8 cellular contexts compared by ENCODE assay signal in the genomic region with DNA sequence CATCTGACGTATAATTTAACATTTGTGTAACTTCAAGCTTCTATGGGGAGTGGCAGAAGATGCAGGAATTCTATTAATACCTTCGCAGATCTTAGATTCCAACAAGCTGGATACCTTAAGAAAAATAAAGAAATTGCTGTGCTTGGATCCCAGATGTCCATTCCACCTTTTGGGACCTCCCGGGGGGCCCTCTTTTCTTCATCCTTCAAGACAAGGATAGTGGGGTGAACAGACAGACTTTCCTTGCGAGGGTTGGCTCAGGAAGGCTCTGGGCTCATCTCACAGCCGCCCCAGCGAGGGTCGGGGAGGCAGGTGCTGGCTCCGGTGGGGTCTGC. TPM values are rescaled to one million over a fixed set of nuclear protein-coding genes. Genes with fewer than 3 reads are reported as not detected.
A peak's percentile ranks its signal among the peaks of the same experiment; 100 is the strongest.
DNase-seq lines count a peak whose midpoint lies in the region; ATAC-seq and TF ChIP-seq lines count a peak whose summit lies in the region.

No MANE protein-coding gene starts in this region.

- H3K27me3 Mint-ChIP-seq in H9 (ENCODE audit: low read depth) (peaks cover 19% of the 10 kb centered on the region), WTC11 (ENCODE audit: low read depth) (peaks cover 28% of the 10 kb centered on the region)

- CTCF ChIA-PET in WTC11 (lab: Charles Lee) = interaction anchor here (0.6 to 2.5 kb wide), 10 partner anchors 11 to 117 kb away, joined by 3 to 12 read pairs (median 3); no protein-coding TSS in a partner anchor

- no peak overlapping the region for H4K91ac ChIP-seq in H9 (ENCODE audit: insufficient read length, low read depth, low read length)

- H2BK120ac ChIP-seq in H9 (ENCODE audit: low read depth, low read length, poor library complexity, severe bottlenecking) = no peak overlapping the region

- no peak overlapping the region for H2AFZ ChIP-seq in H9 (ENCODE audit: low read length)

- H3K4me1 Mint-ChIP-seq in H9 (peaks cover 25 to 43% of the 10 kb centered on the region in 2 experiments), WTC11 (peaks cover 34% of the 10 kb centered on the region)

- no peak overlapping the region for H2BK12ac ChIP-seq in H9 (ENCODE audit: insufficient read length, low read depth, low read length)

- H3K27ac ChIP-seq in H9 (ENCODE audit: insufficient read length, low read depth, low read length) (no peak overlapping the region), skeletal muscle tissue (ENCODE audit: low read depth, low read length) (no peak overlapping the region)

- H3K36me3 Mint-ChIP-seq in H9 (ENCODE audit: insufficient read depth in 1 of 3, low read depth in 3 of 3) = peaks cover 0 to 6% (median 3%) of the 10 kb centered on the region in 3 experiments; a peak in 2 of 7 replicates
- no peaks in the 10 kb centered on the region for H3K36me3 Mint-ChIP-seq in WTC11

- H3K9me3 ChIP-seq in H9 (ENCODE audit: control insufficient read depth, low read depth, low read length) (no peaks in the 10 kb centered on the region), skeletal muscle tissue (ENCODE audit: control insufficient read depth in 3 of 3, low read length in 3 of 3) (no peaks in the 10 kb centered on the region)

- POLR2A ChIA-PET in WTC11 (lab: Charles Lee) = no interaction called here

- no peaks in the 10 kb centered on the region for H3K27me3 ChIP-seq in H9 (ENCODE audit: insufficient read depth, low read length)
- no peaks in the 10 kb centered on the region for H3K27me3 ChIP-seq in skeletal muscle tissue (ENCODE audit: control insufficient read depth in 3 of 3, insufficient read depth in 3 of 3, low read length in 3 of 3)

- no peak overlapping the region for H4K5ac ChIP-seq in H9 (ENCODE audit: insufficient read length, low read depth, low read length)

- peak overlapping the region; percentile 66 to 80 for H3K4me3 Mint-ChIP-seq in H9
- H3K4me3 Mint-ChIP-seq in WTC11 = peak overlapping the region; percentile 66

- no peak overlapping the region for H3T11ph ChIP-seq in H9 (ENCODE audit: low read length)

- no peak overlapping the region for H3K18ac ChIP-seq in H9 (ENCODE audit: insufficient read length, low read depth, low read length)

- H3K9ac ChIP-seq in H9 (ENCODE audit: extremely low read depth, insufficient read length, low read length) = no peak overlapping the region
- H3K9ac ChIP-seq in skeletal muscle tissue (ENCODE audit: low read depth in 1 of 3, low read length in 3 of 3) = peak overlapping the region; percentile 45 to 82 (median 47)

- no peak overlapping the region for H2BK15ac ChIP-seq in H9 (ENCODE audit: low read depth, low read length)

- no peaks in the 10 kb centered on the region for H4K20me1 ChIP-seq in H9 (ENCODE audit: control insufficient read depth, insufficient read depth, insufficient read length)

- no peak overlapping the region for H3K4ac ChIP-seq in H9 (ENCODE audit: low read depth, low read length)

- no peak overlapping the region for H2BK5ac ChIP-seq in H9 (ENCODE audit: insufficient read length, low read length)

- H3K9me3 Mint-ChIP-seq in H9 = no peaks in the 10 kb centered on the region; a peak in 1 of 5 replicates
- no peaks in the 10 kb centered on the region for H3K9me3 Mint-ChIP-seq in WTC11

- no peak for DNase-seq in H9
- DNase-seq in WTC11 (ENCODE audit: low spot score) = no peak
- no peak for DNase-seq in fibroblast of pulmonary artery (ENCODE audit: low read depth)
- DNase-seq in NK-92 (lab: John Stamatoyannopoulos, UW; ENCODE audit: unreplicated experiment) = no peak

- no peaks in the 10 kb centered on the region for H3K79me1 ChIP-seq in H9 (ENCODE audit: insufficient read depth, low read depth, low read length, poor library complexity, severe bottlenecking)

- no peak overlapping the region for H4K8ac ChIP-seq in H9 (replicated peaks; ENCODE audit: insufficient read length, low read depth, low read length)

- H2AK5ac ChIP-seq in H9 (ENCODE audit: insufficient read length, low read length) = no peak overlapping the region

- H3K14ac ChIP-seq in H9 (ENCODE audit: insufficient read depth, low read length) = no peak overlapping the region

- no peak overlapping the region for H3K56ac ChIP-seq in H9 (ENCODE audit: insufficient read length, low read depth, low read length)

- TF ChIP-seq CTCF in H9 (conservative IDR thresholded peaks at IDR 0.05) = no peak
- no peak for TF ChIP-seq CTCF in WTC11 (IDR thresholded peaks at IDR 0.05)
- TF ChIP-seq CTCF in fibroblast of pulmonary artery (IDR thresholded peaks at IDR 0.05; ENCODE audit: low read length, missing control alignments) = no peak

- no peak overlapping the region for H3K23ac ChIP-seq in H9 (ENCODE audit: insufficient read length, low read depth, low read length)

- no CpG with 5 or more reads among the region's 8 CpGs for WGBS in H9 (ENCODE audit: extremely low coverage, insufficient read length, low lambda C conversion rate)

- H3K23me2 ChIP-seq in H9 (ENCODE audit: insufficient read length, low read depth, low read length, poor library complexity, severe bottlenecking) = peaks cover 10% of the 10 kb centered on the region

- H2BK20ac ChIP-seq in H9 (ENCODE audit: low read depth, low read length, poor library complexity, severe bottlenecking) = no peak overlapping the region

- no peaks in the 10 kb centered on the region for H3K79me2 ChIP-seq in H9 (ENCODE audit: insufficient read depth, low read length)

- H3K4me1 ChIP-seq in H9 (ENCODE audit: insufficient read depth, low read length) = 0 out of 2 replicates have a peak, but pooled peaks cover 3% of the 10 kb centered on the region
- peaks cover 17 to 29% (median 22%) of the 10 kb centered on the region in 3 donors for H3K4me1 ChIP-seq in skeletal muscle tissue (ENCODE audit: control insufficient read depth in 3 of 3, insufficient read depth in 3 of 3, low read length in 3 of 3)

- H3K4me2 ChIP-seq in H9 (ENCODE audit: insufficient read depth, insufficient read length, low read length) = peak overlapping the region; percentile 70

- H3K36me3 ChIP-seq in skeletal muscle tissue (ENCODE audit: control insufficient read depth in 3 of 3, insufficient read depth in 3 of 3, low read length in 3 of 3) = no peaks in the 10 kb centered on the region

- H3K27ac Mint-ChIP-seq in H9 = no peak overlapping the region
- H3K27ac Mint-ChIP-seq in WTC11 = no peak overlapping the region

- H3K4me3 ChIP-seq in fibroblast of pulmonary artery (replicated peaks; ENCODE audit: low read depth, low read length) (peak overlapping the region; percentile 34), skeletal muscle tissue (ENCODE audit: low read length in 3 of 3) (peak overlapping the region; percentile 46 to 69 (median 61))

- ATAC-seq in WTC11 (peak; percentile 56; the same call in 1 of the 2 replicates), HG03175 (IDR thresholded peaks at IDR 0.05; ENCODE audit: unreplicated experiment) (no peak), GM18502 (IDR thresholded peaks at IDR 0.05; ENCODE audit: poor library complexity, unreplicated experiment) (no peak), HG03342 (IDR thresholded peaks at IDR 0.05; ENCODE audit: unreplicated experiment) (no peak)

TF ChIP-seq in WTC11, 78 proteins besides CTCF, POLR2A, EP300 and RAD21:
- no peak for TF ChIP-seq NR2C2 (CRISPR knock-in tag; IDR thresholded peaks at IDR 0.05)
- no peak for TF ChIP-seq SMAD3 (CRISPR knock-in tag; IDR thresholded peaks at IDR 0.05; ENCODE audit: borderline replicate concordance)
- TF ChIP-seq FOXK1 (CRISPR knock-in tag; IDR thresholded peaks at IDR 0.05) = no peak
- TF ChIP-seq MYBL2 (CRISPR knock-in tag; IDR thresholded peaks at IDR 0.05) = no peak
- no peak for TF ChIP-seq SP1 (CRISPR knock-in tag; conservative IDR thresholded peaks at IDR 0.05)

RNA-seq across cellular contexts. Expression of gene RNF144A, which starts 0.5 kb away (rescaled TPM):
- total RNA-seq in H9 (2021) = 9.8 and 10.6 TPM in 2 replicates
- total RNA-seq in WTC11 (2021) = 12.5 to 13.6 TPM (median 12.8 TPM) in 3 replicates
- total RNA-seq in skeletal muscle tissue = 16.2 TPM

RNA-seq across cellular contexts. Expression of gene RSAD2, which starts 39.1 kb away (rescaled TPM):
- total RNA-seq in H9 (2021) = not detected in 2 replicates
- total RNA-seq in WTC11 (2021) = not detected in 3 replicates
- 6.8 TPM for total RNA-seq in skeletal muscle tissue

RNA-seq across cellular contexts. Expression of gene CMPK2, which starts 51.0 kb away (rescaled TPM):
- total RNA-seq in H9 (2021) (0.64 and 0.90 TPM in 2 replicates), WTC11 (2021) (0.13 to 0.32 TPM (median 0.16 TPM) in 3 replicates), skeletal muscle tissue (4.2 TPM)
